In the genomic region with DNA sequence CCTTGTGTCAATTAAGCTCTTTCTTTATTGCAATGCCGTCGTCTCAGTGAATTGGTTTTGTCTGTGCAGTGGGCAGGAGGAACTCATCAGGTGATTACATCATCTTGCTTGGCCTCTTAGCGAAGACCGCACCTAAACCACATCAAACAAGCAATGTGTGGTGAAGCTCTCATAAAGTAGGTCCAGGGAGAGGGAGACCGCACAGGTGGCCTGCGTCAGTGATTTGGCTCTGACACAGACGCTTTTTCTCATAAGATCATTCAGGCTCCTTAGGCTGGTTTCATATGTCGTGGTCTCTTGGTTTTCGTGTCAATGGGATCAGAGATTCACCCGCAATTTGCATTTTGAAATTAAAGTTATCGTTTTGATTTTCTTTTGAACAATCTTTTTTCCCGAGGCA, we compare ENCODE assay signal across 2 cellular contexts.
A peak's percentile ranks its signal among the peaks of the same experiment; 100 is the strongest.
TF ChIP-seq lines count a peak whose summit lies in the region.

No MANE protein-coding gene starts in this region.

TF ChIP-seq in HepG2, 621 proteins besides CTCF, POLR2A, EP300 and RAD21:
- TF ChIP-seq FOSL2 (CRISPR knock-in tag; IDR thresholded peaks at IDR 0.05), result peak; percentile 44
- 0 out of 2 replicates have a peak, but pooled peaks have one; percentile 12 for TF ChIP-seq FOXA3 (CRISPR knock-in tag; IDR thresholded peaks at IDR 0.05)
- TF ChIP-seq YEATS2 (CRISPR knock-in tag; IDR thresholded peaks at IDR 0.05; ENCODE audit: borderline replicate concordance), result no peak
- TF ChIP-seq CBFB (CRISPR knock-in tag; IDR thresholded peaks at IDR 0.05), result peak; percentile 88
- peak; percentile 61; the same call in 1 of the 2 replicates for TF ChIP-seq CEBPB (IDR thresholded peaks at IDR 0.05; ENCODE audit: borderline replicate concordance, low read depth, low read length)
- TF ChIP-seq BCL6 (CRISPR knock-in tag; IDR thresholded peaks at IDR 0.05), result no peak
- TF ChIP-seq ARNTL (CRISPR knock-in tag; IDR thresholded peaks at IDR 0.05), result no peak
- TF ChIP-seq TCF7 (IDR thresholded peaks at IDR 0.05; ENCODE audit: low read depth), result peak; percentile 53; the same call in 1 of the 2 replicates
- TF ChIP-seq ZEB1 (IDR thresholded peaks at IDR 0.05; ENCODE audit: insufficient replicate concordance, low read depth), result no peak
- TF ChIP-seq ZNF557 (CRISPR knock-in tag; IDR thresholded peaks at IDR 0.05), result no peak
- TF ChIP-seq, protein P1, sequence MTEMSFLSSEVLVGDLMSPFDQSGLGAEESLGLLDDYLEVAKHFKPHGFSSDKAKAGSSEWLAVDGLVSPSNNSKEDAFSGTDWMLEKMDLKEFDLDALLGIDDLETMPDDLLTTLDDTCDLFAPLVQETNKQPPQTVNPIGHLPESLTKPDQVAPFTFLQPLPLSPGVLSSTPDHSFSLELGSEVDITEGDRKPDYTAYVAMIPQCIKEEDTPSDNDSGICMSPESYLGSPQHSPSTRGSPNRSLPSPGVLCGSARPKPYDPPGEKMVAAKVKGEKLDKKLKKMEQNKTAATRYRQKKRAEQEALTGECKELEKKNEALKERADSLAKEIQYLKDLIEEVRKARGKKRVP (CRISPR knock-in tag; IDR thresholded peaks at IDR 0.05), result peak in 1 of 2 experiments; percentile 82; a peak in 2 of 4 replicates
- peak; percentile 59 for TF ChIP-seq CEBPG (CRISPR knock-in tag; IDR thresholded peaks at IDR 0.05)
- TF ChIP-seq ZNF792 (CRISPR knock-in tag; IDR thresholded peaks at IDR 0.05), result no peak
- TF ChIP-seq HES4 (CRISPR knock-in tag; IDR thresholded peaks at IDR 0.05; ENCODE audit: borderline replicate concordance), result no peak
- TF ChIP-seq, protein P2, sequence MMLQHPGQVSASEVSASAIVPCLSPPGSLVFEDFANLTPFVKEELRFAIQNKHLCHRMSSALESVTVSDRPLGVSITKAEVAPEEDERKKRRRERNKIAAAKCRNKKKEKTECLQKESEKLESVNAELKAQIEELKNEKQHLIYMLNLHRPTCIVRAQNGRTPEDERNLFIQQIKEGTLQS (CRISPR knock-in tag; IDR thresholded peaks at IDR 0.05), result peak; percentile 57; the same call in 1 of the 2 replicates
- no peak for TF ChIP-seq ISL2 (CRISPR knock-in tag; IDR thresholded peaks at IDR 0.05)
- TF ChIP-seq GATAD2A (CRISPR knock-in tag; IDR thresholded peaks at IDR 0.05), result peak; percentile 29; the same call in 1 of the 2 replicates

TF ChIP-seq in GM12878, 131 proteins besides CTCF, POLR2A, EP300 and RAD21 (continues in another document):
- TF ChIP-seq IRF4 (IDR thresholded peaks at IDR 0.05; ENCODE audit: low read depth, low read length) (no peak), NFYA (IDR thresholded peaks at IDR 0.05; ENCODE audit: borderline replicate concordance, low read depth, low read length) (no peak), YBX1 (IDR thresholded peaks at IDR 0.05) (no peak), FOXK2 (IDR thresholded peaks at IDR 0.05) (no peak), NBN (IDR thresholded peaks at IDR 0.05) (peak; percentile 38; the same call in 1 of the 2 replicates), CBFB (IDR thresholded peaks at IDR 0.05; ENCODE audit: low read depth) (peak; percentile 86), PML (IDR thresholded peaks at IDR 0.05; ENCODE audit: low read length) (no peak), DPF2 (IDR thresholded peaks at IDR 0.05) (peak; percentile 62; the same call in 1 of the 2 replicates), RCOR1 (conservative IDR thresholded peaks at IDR 0.05; ENCODE audit: low read depth, low read length) (0 out of 2 replicates have a peak, but pooled peaks have one; percentile 38), FOS (IDR thresholded peaks at IDR 0.05; ENCODE audit: borderline replicate concordance, extremely low read depth, insufficient read length) (no peak), SMARCA5 (IDR thresholded peaks at IDR 0.05) (no peak), GABPA (IDR thresholded peaks at IDR 0.05; ENCODE audit: low read depth) (no peak; the same call in 1 of the 2 replicates), CHD1 (IDR thresholded peaks at IDR 0.05; ENCODE audit: low read depth, low read length) (no peak), ZSCAN29 (IDR thresholded peaks at IDR 0.05) (no peak), SPI1 (IDR thresholded peaks at IDR 0.05; ENCODE audit: borderline replicate concordance, insufficient read depth, low read depth, low read length) (no peak; the same call in 1 of the 2 replicates), MYC (IDR thresholded peaks at IDR 0.05; ENCODE audit: insufficient read depth, insufficient read length, insufficient replicate concordance, low read length, severe bottlenecking) (no peak), BMI1 (IDR thresholded peaks at IDR 0.05; ENCODE audit: borderline replicate concordance) (no peak), EED (IDR thresholded peaks at IDR 0.05; ENCODE audit: low read depth) (peak; percentile 36; the same call in 1 of the 2 replicates), BACH1 (IDR thresholded peaks at IDR 0.05; ENCODE audit: borderline replicate concordance) (no peak), MYB (IDR thresholded peaks at IDR 0.05; ENCODE audit: borderline replicate concordance, low read depth, low read length) (no peak)
- TF ChIP-seq, protein P3, sequence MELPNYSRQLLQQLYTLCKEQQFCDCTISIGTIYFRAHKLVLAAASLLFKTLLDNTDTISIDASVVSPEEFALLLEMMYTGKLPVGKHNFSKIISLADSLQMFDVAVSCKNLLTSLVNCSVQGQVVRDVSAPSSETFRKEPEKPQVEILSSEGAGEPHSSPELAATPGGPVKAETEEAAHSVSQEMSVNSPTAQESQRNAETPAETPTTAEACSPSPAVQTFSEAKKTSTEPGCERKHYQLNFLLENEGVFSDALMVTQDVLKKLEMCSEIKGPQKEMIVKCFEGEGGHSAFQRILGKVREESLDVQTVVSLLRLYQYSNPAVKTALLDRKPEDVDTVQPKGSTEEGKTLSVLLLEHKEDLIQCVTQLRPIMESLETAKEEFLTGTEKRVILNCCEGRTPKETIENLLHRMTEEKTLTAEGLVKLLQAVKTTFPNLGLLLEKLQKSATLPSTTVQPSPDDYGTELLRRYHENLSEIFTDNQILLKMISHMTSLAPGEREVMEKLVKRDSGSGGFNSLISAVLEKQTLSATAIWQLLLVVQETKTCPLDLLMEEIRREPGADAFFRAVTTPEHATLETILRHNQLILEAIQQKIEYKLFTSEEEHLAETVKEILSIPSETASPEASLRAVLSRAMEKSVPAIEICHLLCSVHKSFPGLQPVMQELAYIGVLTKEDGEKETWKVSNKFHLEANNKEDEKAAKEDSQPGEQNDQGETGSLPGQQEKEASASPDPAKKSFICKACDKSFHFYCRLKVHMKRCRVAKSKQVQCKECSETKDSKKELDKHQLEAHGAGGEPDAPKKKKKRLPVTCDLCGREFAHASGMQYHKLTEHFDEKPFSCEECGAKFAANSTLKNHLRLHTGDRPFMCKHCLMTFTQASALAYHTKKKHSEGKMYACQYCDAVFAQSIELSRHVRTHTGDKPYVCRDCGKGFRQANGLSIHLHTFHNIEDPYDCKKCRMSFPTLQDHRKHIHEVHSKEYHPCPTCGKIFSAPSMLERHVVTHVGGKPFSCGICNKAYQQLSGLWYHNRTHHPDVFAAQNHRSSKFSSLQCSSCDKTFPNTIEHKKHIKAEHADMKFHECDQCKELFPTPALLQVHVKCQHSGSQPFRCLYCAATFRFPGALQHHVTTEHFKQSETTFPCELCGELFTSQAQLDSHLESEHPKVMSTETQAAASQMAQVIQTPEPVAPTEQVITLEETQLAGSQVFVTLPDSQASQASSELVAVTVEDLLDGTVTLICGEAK (IDR thresholded peaks at IDR 0.05; ENCODE audit: borderline replicate concordance), result no peak
- TF ChIP-seq, protein P4, sequence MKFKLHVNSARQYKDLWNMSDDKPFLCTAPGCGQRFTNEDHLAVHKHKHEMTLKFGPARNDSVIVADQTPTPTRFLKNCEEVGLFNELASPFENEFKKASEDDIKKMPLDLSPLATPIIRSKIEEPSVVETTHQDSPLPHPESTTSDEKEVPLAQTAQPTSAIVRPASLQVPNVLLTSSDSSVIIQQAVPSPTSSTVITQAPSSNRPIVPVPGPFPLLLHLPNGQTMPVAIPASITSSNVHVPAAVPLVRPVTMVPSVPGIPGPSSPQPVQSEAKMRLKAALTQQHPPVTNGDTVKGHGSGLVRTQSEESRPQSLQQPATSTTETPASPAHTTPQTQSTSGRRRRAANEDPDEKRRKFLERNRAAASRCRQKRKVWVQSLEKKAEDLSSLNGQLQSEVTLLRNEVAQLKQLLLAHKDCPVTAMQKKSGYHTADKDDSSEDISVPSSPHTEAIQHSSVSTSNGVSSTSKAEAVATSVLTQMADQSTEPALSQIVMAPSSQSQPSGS (IDR thresholded peaks at IDR 0.05; ENCODE audit: low read length), result peak; percentile 73; the same call in 1 of the 2 replicates
- TF ChIP-seq, protein P5, sequence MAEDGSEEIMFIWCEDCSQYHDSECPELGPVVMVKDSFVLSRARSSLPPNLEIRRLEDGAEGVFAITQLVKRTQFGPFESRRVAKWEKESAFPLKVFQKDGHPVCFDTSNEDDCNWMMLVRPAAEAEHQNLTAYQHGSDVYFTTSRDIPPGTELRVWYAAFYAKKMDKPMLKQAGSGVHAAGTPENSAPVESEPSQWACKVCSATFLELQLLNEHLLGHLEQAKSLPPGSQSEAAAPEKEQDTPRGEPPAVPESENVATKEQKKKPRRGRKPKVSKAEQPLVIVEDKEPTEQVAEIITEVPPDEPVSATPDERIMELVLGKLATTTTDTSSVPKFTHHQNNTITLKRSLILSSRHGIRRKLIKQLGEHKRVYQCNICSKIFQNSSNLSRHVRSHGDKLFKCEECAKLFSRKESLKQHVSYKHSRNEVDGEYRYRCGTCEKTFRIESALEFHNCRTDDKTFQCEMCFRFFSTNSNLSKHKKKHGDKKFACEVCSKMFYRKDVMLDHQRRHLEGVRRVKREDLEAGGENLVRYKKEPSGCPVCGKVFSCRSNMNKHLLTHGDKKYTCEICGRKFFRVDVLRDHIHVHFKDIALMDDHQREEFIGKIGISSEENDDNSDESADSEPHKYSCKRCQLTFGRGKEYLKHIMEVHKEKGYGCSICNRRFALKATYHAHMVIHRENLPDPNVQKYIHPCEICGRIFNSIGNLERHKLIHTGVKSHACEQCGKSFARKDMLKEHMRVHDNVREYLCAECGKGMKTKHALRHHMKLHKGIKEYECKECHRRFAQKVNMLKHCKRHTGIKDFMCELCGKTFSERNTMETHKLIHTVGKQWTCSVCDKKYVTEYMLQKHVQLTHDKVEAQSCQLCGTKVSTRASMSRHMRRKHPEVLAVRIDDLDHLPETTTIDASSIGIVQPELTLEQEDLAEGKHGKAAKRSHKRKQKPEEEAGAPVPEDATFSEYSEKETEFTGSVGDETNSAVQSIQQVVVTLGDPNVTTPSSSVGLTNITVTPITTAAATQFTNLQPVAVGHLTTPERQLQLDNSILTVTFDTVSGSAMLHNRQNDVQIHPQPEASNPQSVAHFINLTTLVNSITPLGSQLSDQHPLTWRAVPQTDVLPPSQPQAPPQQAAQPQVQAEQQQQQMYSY (CRISPR knock-in tag; IDR thresholded peaks at IDR 0.05), result no peak
- TF ChIP-seq, protein P6, sequence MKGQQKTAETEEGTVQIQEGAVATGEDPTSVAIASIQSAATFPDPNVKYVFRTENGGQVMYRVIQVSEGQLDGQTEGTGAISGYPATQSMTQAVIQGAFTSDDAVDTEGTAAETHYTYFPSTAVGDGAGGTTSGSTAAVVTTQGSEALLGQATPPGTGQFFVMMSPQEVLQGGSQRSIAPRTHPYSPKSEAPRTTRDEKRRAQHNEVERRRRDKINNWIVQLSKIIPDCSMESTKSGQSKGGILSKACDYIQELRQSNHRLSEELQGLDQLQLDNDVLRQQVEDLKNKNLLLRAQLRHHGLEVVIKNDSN (IDR thresholded peaks at IDR 0.05; ENCODE audit: borderline replicate concordance, extremely low read length, insufficient read depth, low read depth, low read length), result no peak
- TF ChIP-seq, protein P2 (IDR thresholded peaks at IDR 0.05; ENCODE audit: borderline replicate concordance, extremely low read depth, low read depth, low read length), result no peak
- TF ChIP-seq, protein P7, sequence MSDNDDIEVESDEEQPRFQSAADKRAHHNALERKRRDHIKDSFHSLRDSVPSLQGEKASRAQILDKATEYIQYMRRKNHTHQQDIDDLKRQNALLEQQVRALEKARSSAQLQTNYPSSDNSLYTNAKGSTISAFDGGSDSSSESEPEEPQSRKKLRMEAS (IDR thresholded peaks at IDR 0.05; ENCODE audit: low read depth, low read length), result no peak
- TF ChIP-seq, protein P8, sequence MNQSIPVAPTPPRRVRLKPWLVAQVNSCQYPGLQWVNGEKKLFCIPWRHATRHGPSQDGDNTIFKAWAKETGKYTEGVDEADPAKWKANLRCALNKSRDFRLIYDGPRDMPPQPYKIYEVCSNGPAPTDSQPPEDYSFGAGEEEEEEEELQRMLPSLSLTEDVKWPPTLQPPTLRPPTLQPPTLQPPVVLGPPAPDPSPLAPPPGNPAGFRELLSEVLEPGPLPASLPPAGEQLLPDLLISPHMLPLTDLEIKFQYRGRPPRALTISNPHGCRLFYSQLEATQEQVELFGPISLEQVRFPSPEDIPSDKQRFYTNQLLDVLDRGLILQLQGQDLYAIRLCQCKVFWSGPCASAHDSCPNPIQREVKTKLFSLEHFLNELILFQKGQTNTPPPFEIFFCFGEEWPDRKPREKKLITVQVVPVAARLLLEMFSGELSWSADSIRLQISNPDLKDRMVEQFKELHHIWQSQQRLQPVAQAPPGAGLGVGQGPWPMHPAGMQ (IDR thresholded peaks at IDR 0.05; ENCODE audit: borderline replicate concordance), result peak; percentile 37; the same call in 1 of the 2 replicates
- TF ChIP-seq, protein P9, sequence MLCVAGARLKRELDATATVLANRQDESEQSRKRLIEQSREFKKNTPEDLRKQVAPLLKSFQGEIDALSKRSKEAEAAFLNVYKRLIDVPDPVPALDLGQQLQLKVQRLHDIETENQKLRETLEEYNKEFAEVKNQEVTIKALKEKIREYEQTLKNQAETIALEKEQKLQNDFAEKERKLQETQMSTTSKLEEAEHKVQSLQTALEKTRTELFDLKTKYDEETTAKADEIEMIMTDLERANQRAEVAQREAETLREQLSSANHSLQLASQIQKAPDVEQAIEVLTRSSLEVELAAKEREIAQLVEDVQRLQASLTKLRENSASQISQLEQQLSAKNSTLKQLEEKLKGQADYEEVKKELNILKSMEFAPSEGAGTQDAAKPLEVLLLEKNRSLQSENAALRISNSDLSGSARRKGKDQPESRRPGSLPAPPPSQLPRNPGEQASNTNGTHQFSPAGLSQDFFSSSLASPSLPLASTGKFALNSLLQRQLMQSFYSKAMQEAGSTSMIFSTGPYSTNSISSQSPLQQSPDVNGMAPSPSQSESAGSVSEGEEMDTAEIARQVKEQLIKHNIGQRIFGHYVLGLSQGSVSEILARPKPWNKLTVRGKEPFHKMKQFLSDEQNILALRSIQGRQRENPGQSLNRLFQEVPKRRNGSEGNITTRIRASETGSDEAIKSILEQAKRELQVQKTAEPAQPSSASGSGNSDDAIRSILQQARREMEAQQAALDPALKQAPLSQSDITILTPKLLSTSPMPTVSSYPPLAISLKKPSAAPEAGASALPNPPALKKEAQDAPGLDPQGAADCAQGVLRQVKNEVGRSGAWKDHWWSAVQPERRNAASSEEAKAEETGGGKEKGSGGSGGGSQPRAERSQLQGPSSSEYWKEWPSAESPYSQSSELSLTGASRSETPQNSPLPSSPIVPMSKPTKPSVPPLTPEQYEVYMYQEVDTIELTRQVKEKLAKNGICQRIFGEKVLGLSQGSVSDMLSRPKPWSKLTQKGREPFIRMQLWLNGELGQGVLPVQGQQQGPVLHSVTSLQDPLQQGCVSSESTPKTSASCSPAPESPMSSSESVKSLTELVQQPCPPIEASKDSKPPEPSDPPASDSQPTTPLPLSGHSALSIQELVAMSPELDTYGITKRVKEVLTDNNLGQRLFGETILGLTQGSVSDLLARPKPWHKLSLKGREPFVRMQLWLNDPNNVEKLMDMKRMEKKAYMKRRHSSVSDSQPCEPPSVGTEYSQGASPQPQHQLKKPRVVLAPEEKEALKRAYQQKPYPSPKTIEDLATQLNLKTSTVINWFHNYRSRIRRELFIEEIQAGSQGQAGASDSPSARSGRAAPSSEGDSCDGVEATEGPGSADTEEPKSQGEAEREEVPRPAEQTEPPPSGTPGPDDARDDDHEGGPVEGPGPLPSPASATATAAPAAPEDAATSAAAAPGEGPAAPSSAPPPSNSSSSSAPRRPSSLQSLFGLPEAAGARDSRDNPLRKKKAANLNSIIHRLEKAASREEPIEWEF (IDR thresholded peaks at IDR 0.05; ENCODE audit: insufficient replicate concordance, low read depth, low read length), result no peak
